ENCODE assay signal across 11 cellular contexts in the genomic region with DNA sequence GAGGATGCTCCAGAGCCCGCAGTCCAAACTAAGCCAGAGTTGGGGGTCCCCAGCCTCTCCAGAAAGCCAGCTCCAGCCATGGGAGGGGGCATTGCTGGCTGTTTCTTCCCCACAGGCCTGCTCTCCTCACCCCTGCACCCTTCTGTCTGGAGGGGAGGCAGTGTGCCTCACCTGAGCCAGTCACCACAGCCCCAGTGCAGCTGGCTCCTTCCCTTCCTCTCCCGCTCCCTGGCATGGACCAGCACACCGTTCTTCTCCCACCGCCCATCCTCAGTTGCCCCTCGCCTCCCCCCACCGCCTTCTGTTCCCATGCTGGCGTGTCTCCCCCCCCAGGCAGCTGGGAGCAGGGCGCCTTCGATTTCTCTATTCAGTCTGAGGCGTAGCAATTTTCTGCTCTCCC.
A peak's percentile ranks its signal among the peaks of the same experiment; 100 is the strongest.
DNase-seq lines count a peak whose midpoint lies in the region; ATAC-seq and TF ChIP-seq lines count a peak whose summit lies in the region.
"Had no signal": no experiment of that assay in that cellular context is flagged by ENCODE, and none has a peak within 500 bp of the region (broad histone marks: within the 10 kb centered on the region; RNA-seq: fewer than 3 reads in every experiment).

No MANE protein-coding gene starts in this region.

- no peaks in the 10 kb centered on the region for H3K27me3 ChIP-seq in ovary

- H3K36me3 Mint-ChIP-seq in brain = no peaks in the 10 kb centered on the region
- no peaks in the 10 kb centered on the region for H3K36me3 Mint-ChIP-seq in activated CD4-positive, alpha-beta memory T cell treated with anti-CD3 and anti-CD28 coated beads for 36 hours
- H3K36me3 Mint-ChIP-seq: CD8-positive, alpha-beta T cell had no signal

- POLR2A ChIA-PET in activated CD4-positive, alpha-beta memory T cell treated with anti-CD3 and anti-CD28 coated beads for 36 hours (lab: Charles Lee) = no interaction called here

- H3K4me3 ChIP-seq in ovary = no peak overlapping the region
- H3K4me3 ChIP-seq: GM23248 had no signal

- intact Hi-C loops in ovary (cut with DNase I) = no loop called here
- intact Hi-C loops in activated CD4-positive, alpha-beta memory T cell treated with anti-CD3 and anti-CD28 coated beads for 36 hours (cut with micrococcal nuclease) = no loop called here

- H3K27ac ChIP-seq in ovary = no peak overlapping the region
- H3K27ac ChIP-seq: GM23248 had no signal

- H3K4me3 Mint-ChIP-seq in stimulated activated naive CD8-positive, alpha-beta T cell treated with anti-CD3 and anti-CD28 coated beads, Interleukin-15, amount 100 ng/mL, for 72 hours = no peak overlapping the region
- H3K4me3 Mint-ChIP-seq in brain = peak overlapping the region in 2 of 5 experiments; percentile 39 to 67
- no peak overlapping the region for H3K4me3 Mint-ChIP-seq in activated CD4-positive, alpha-beta memory T cell treated with anti-CD3 and anti-CD28 coated beads for 36 hours
- H3K4me3 Mint-ChIP-seq: CD8-positive, alpha-beta T cell had no signal

- H3K27me3 Mint-ChIP-seq in stimulated activated naive CD8-positive, alpha-beta T cell treated with anti-CD3 and anti-CD28 coated beads, Interleukin-15, amount 100 ng/mL, for 72 hours = peaks cover 24% of the 10 kb centered on the region
- peaks cover 3% of the 10 kb centered on the region for H3K27me3 Mint-ChIP-seq in brain
- peaks cover 15% of the 10 kb centered on the region for H3K27me3 Mint-ChIP-seq in activated CD4-positive, alpha-beta memory T cell treated with anti-CD3 and anti-CD28 coated beads for 36 hours

- ATAC-seq in stimulated activated naive CD8-positive, alpha-beta T cell treated with anti-CD3 and anti-CD28 coated beads, Interleukin-15, amount 100 ng/mL, for 72 hours = no peak
- ATAC-seq in stimulated activated naive CD8-positive, alpha-beta T cell treated with anti-CD3 and anti-CD28 coated beads, Interleukin-15, Interleukin-2, amounts not matched to agents 100 U/mL and 50 U/mL, for 24 hours = no peak
- ATAC-seq in omental fat pad (ENCODE audit: low FRiP score) = peak; percentile 8
- ATAC-seq: CD8-positive, alpha-beta T cell had no signal

- H3K9me3 ChIP-seq in ovary = no peaks in the 10 kb centered on the region

- no peak for TF ChIP-seq POLR2A in ovary (IDR thresholded peaks at IDR 0.05)

- peak overlapping the region; percentile 32 to 84 for H3K27ac Mint-ChIP-seq in stimulated activated naive CD8-positive, alpha-beta T cell treated with anti-CD3 and anti-CD28 coated beads, Interleukin-15, amount 100 ng/mL, for 72 hours
- peak overlapping the region in 4 of 5 experiments; percentile 29 to 94 (median 90) for H3K27ac Mint-ChIP-seq in brain
- no peak overlapping the region for H3K27ac Mint-ChIP-seq in activated CD4-positive, alpha-beta memory T cell treated with anti-CD3 and anti-CD28 coated beads for 36 hours
- H3K27ac Mint-ChIP-seq: CD8-positive, alpha-beta T cell had no signal

- DNase-seq in stimulated activated naive CD8-positive, alpha-beta T cell treated with anti-CD3 and anti-CD28 coated beads, Interleukin-15, amount 100 ng/mL, for 72 hours = no peak
- no peak for DNase-seq in stimulated activated naive CD8-positive, alpha-beta T cell treated with anti-CD3 and anti-CD28 coated beads, Interleukin-15, Interleukin-2, amounts not matched to agents 100 U/mL and 50 U/mL, for 24 hours
- DNase-seq in omental fat pad (ENCODE audit: low spot score) (no peak), NCI-H2196 (lab: John Stamatoyannopoulos, UW; ENCODE audit: unreplicated experiment) (no peak), ovary (no peak)
- DNase-seq in stimulated activated naive CD4-positive, alpha-beta T cell treated with Interleukin-2 at 50 U/mL for 16 hours (lab: John Stamatoyannopoulos, UW) = no peak
- DNase-seq in activated CD4-positive, alpha-beta memory T cell treated with anti-CD3 and anti-CD28 coated beads for 36 hours = no peak
- DNase-seq: NCI-H446 treated with DMSO at 0.1 percent for 48 hours had no signal

- TF ChIP-seq CTCF in brain (conservative IDR thresholded peaks at IDR 0.05) = no peak
- TF ChIP-seq CTCF in omental fat pad (IDR thresholded peaks at IDR 0.05) = no peak
- no peak for TF ChIP-seq CTCF in ovary (IDR thresholded peaks at IDR 0.05)

- H3K4me1 ChIP-seq in ovary (ENCODE audit: insufficient read depth) = no peaks in the 10 kb centered on the region

- no peaks in the 10 kb centered on the region for H3K9me3 Mint-ChIP-seq in stimulated activated naive CD8-positive, alpha-beta T cell treated with anti-CD3 and anti-CD28 coated beads, Interleukin-15, amount 100 ng/mL, for 72 hours
- H3K9me3 Mint-ChIP-seq in brain = no peaks in the 10 kb centered on the region
- H3K9me3 Mint-ChIP-seq in activated CD4-positive, alpha-beta memory T cell treated with anti-CD3 and anti-CD28 coated beads for 36 hours = no peaks in the 10 kb centered on the region
- H3K9me3 Mint-ChIP-seq: CD8-positive, alpha-beta T cell had no signal

- 58 to 65% (median 59%) methylated on average over 10 of the region's 10 CpGs for WGBS in ovary, 3 donors

- peaks cover 5% of the 10 kb centered on the region for H3K4me1 Mint-ChIP-seq in stimulated activated naive CD8-positive, alpha-beta T cell treated with anti-CD3 and anti-CD28 coated beads, Interleukin-15, amount 100 ng/mL, for 72 hours
- H3K4me1 Mint-ChIP-seq in brain = peaks cover 66% of the 10 kb centered on the region
- no peaks in the 10 kb centered on the region for H3K4me1 Mint-ChIP-seq in activated CD4-positive, alpha-beta memory T cell treated with anti-CD3 and anti-CD28 coated beads for 36 hours (ENCODE audit: low read depth)

- no peak for TF ChIP-seq EP300 in ovary (IDR thresholded peaks at IDR 0.05)

- CTCF ChIA-PET in activated CD4-positive, alpha-beta memory T cell treated with anti-CD3 and anti-CD28 coated beads for 36 hours (lab: Charles Lee) = interaction anchor here (0.7 to 4.7 kb wide), 13 partner anchors 14 to 159 kb away, joined by 3 to 36 read pairs (median 4); no protein-coding TSS in a partner anchor

- no peaks in the 10 kb centered on the region for H3K36me3 ChIP-seq in ovary
